ENCODE assay signal across 26 cellular contexts in the genomic region with DNA sequence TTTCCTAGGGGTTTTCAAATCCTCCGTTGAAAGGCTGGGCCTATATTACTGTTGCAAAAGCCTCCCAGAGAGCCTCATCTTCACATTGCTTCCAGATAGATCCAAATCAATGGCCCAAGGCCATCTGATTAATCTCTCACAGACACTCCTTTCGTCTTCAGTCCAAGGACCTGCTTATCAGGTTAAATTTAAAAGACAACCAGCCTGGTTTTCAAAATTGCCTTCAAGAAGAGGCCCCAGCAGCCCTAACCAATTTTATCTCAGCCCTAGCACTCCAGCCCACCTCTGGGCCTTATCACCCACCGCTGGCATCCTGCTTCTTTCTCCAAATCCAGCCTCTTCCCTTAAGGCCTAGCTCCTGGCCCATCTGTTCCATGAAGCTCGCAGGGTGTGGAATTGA. TPM values are rescaled to one million over a fixed set of nuclear protein-coding genes. Genes with fewer than 3 reads are reported as not detected.
DNase-seq lines count a peak whose midpoint lies in the region; ATAC-seq, FAIRE-seq and TF ChIP-seq lines count a peak whose summit lies in the region.
"Had no signal": no experiment of that assay in that cellular context is flagged by ENCODE, and none has a peak within 500 bp of the region (broad histone marks: within the 10 kb centered on the region; RNA-seq: fewer than 3 reads in every experiment).

No MANE protein-coding gene starts in this region.

- no peak for FAIRE-seq in GM12892 (lab: Jason Lieb, UNC)
- FAIRE-seq: H54, RCC 7860 had no signal

- H3K4me1 ChIP-seq in neural progenitor cell: no peaks in the 10 kb centered on the region

- no peak for ATAC-seq in activated T-cell treated with anti-CD3 and anti-CD28 coated beads, Interleukin-2, amount 50 U/mL, for 72 hours (replicated peaks in 1 of 2)
- ATAC-seq in activated T-cell treated with anti-CD3 and anti-CD28 coated beads, Interleukin-2, amount 50 U/mL, for 4 hours: no peak
- no peak for ATAC-seq in T-helper 17 cell
- no peak for ATAC-seq in HG02938 (IDR thresholded peaks at IDR 0.05; ENCODE audit: unreplicated experiment)
- ATAC-seq: left lung, sciatic nerve had no signal

- TF ChIP-seq CTCF in neural progenitor cell (IDR thresholded peaks at IDR 0.05): no peak

- TF ChIP-seq POLR2A in GM12892 (IDR thresholded peaks at IDR 0.05; ENCODE audit: low read depth, low read length): no peak

- H3K27ac ChIP-seq in neural progenitor cell: no peak overlapping the region
- H3K27ac ChIP-seq: epithelial cell of prostate, left lung, SK-N-MC had no signal

- H3K4me1 Mint-ChIP-seq in activated T-cell treated with anti-CD3 and anti-CD28 coated beads, Interleukin-2, amount 50 U/mL, for 72 hours (ENCODE audit: low read depth): peaks cover 85% of the 10 kb centered on the region
- peaks cover 75% of the 10 kb centered on the region for H3K4me1 Mint-ChIP-seq in activated T-cell treated with anti-CD3 and anti-CD28 coated beads, Interleukin-2, amount 50 U/mL, for 4 hours (ENCODE audit: low read depth)
- H3K4me1 Mint-ChIP-seq in T-helper 17 cell (peaks cover 39% of the 10 kb centered on the region), neural progenitor cell (peaks cover 3% of the 10 kb centered on the region)
- H3K4me1 Mint-ChIP-seq in activated naive CD8-positive, alpha-beta T cell treated with anti-CD3 and anti-CD28 coated beads for 36 hours: peaks cover 62% of the 10 kb centered on the region
- H3K4me1 Mint-ChIP-seq: nephron had no signal

- H3K79me2 ChIP-seq in neural progenitor cell (ENCODE audit: low read depth): no peaks in the 10 kb centered on the region

- no peak overlapping the region for H3K4me3 ChIP-seq in neural progenitor cell
- H3K4me3 ChIP-seq: left lung, MG63, SK-N-MC had no signal

- no peaks in the 10 kb centered on the region for H3K27me3 ChIP-seq in neural progenitor cell
- H3K27me3 ChIP-seq: left lung, MG63 had no signal

- no peak overlapping the region for H3K9ac ChIP-seq in neural progenitor cell

- H3K27me3 Mint-ChIP-seq in activated T-cell treated with anti-CD3 and anti-CD28 coated beads, Interleukin-2, amount 50 U/mL, for 72 hours (ENCODE audit: low read depth): no peaks in the 10 kb centered on the region
- H3K27me3 Mint-ChIP-seq in activated T-cell treated with anti-CD3 and anti-CD28 coated beads, Interleukin-2, amount 50 U/mL, for 4 hours (ENCODE audit: low read depth): no peaks in the 10 kb centered on the region
- H3K27me3 Mint-ChIP-seq in T-helper 17 cell (no peaks in the 10 kb centered on the region), neural progenitor cell (ENCODE audit: insufficient read depth, low read depth) (peaks cover 2% of the 10 kb centered on the region)
- no peaks in the 10 kb centered on the region for H3K27me3 Mint-ChIP-seq in activated naive CD8-positive, alpha-beta T cell treated with anti-CD3 and anti-CD28 coated beads for 36 hours
- H3K27me3 Mint-ChIP-seq: activated naive CD4-positive, alpha-beta T cell treated with anti-CD3 and anti-CD28 coated beads, Interleukin-2, amount 10 ng/mL, durations not matched to agents 7 days and 5 days had no signal

- H3F3A ChIP-seq in neural progenitor cell (ENCODE audit: low read depth): no peaks in the 10 kb centered on the region

- H4K20me1 ChIP-seq in neural progenitor cell (ENCODE audit: low read depth): no peaks in the 10 kb centered on the region

- H3K4me2 ChIP-seq in neural progenitor cell: no peak overlapping the region

- H3K36me3 ChIP-seq in neural progenitor cell: no peaks in the 10 kb centered on the region
- H3K36me3 ChIP-seq: left lung, MG63 had no signal

- peaks cover 3 to 9% of the 10 kb centered on the region in 2 donors for H3K9me3 Mint-ChIP-seq in activated T-cell treated with anti-CD3 and anti-CD28 coated beads, Interleukin-2, amount 50 U/mL, for 72 hours
- peaks cover 4% of the 10 kb centered on the region for H3K9me3 Mint-ChIP-seq in activated T-cell treated with anti-CD3 and anti-CD28 coated beads, Interleukin-2, amount 50 U/mL, for 4 hours
- peaks cover 16% of the 10 kb centered on the region for H3K9me3 Mint-ChIP-seq in activated naive CD8-positive, alpha-beta T cell treated with anti-CD3 and anti-CD28 coated beads for 36 hours
- H3K9me3 Mint-ChIP-seq in neural progenitor cell: no peaks in the 10 kb centered on the region
- H3K9me3 Mint-ChIP-seq: immature natural killer cell, nephron had no signal

- no peak overlapping the region for H2AFZ ChIP-seq in neural progenitor cell (replicated peaks)

- peak overlapping the region; percentile 17 to 35 for H3K4me3 Mint-ChIP-seq in activated T-cell treated with anti-CD3 and anti-CD28 coated beads, Interleukin-2, amount 50 U/mL, for 72 hours
- no peak overlapping the region for H3K4me3 Mint-ChIP-seq in activated T-cell treated with anti-CD3 and anti-CD28 coated beads, Interleukin-2, amount 50 U/mL, for 4 hours
- H3K4me3 Mint-ChIP-seq in T-helper 17 cell (no peak overlapping the region), neural progenitor cell (no peak overlapping the region)
- no peak overlapping the region for H3K4me3 Mint-ChIP-seq in activated naive CD8-positive, alpha-beta T cell treated with anti-CD3 and anti-CD28 coated beads for 36 hours
- H3K4me3 Mint-ChIP-seq: activated naive CD4-positive, alpha-beta T cell treated with anti-CD3 and anti-CD28 coated beads, Interleukin-2, amount 10 ng/mL, durations not matched to agents 7 days and 5 days; nephron had no signal

- peak overlapping the region; percentile 99 for H3K27ac Mint-ChIP-seq in activated T-cell treated with anti-CD3 and anti-CD28 coated beads, Interleukin-2, amount 50 U/mL, for 72 hours
- peak overlapping the region; percentile 89 for H3K27ac Mint-ChIP-seq in T-helper 17 cell
- H3K27ac Mint-ChIP-seq in activated naive CD8-positive, alpha-beta T cell treated with anti-CD3 and anti-CD28 coated beads for 36 hours: peak overlapping the region; percentile 99
- H3K27ac Mint-ChIP-seq in neural progenitor cell: peak overlapping the region; percentile 14
- H3K27ac Mint-ChIP-seq: activated naive CD4-positive, alpha-beta T cell treated with anti-CD3 and anti-CD28 coated beads, Interleukin-2, amount 10 ng/mL, durations not matched to agents 7 days and 5 days; nephron had no signal

- no peaks in the 10 kb centered on the region for H3K9me3 ChIP-seq in T-helper 17 cell (ENCODE audit: control insufficient read depth, low read length, poor library complexity, severe bottlenecking)
- no peaks in the 10 kb centered on the region for H3K9me3 ChIP-seq in neural progenitor cell (ENCODE audit: low read depth)
- H3K9me3 ChIP-seq: left lung, MG63 had no signal

- DNase-seq in activated T-cell treated with anti-CD3 and anti-CD28 coated beads, Interleukin-2, amount 50 U/mL, for 72 hours: no peak
- DNase-seq in activated T-cell treated with anti-CD3 and anti-CD28 coated beads, Interleukin-2, amount 50 U/mL, for 4 hours: no peak
- DNase-seq in T-helper 17 cell (no peak), neural progenitor cell (ENCODE audit: low spot score) (no peak), GM12892 (ENCODE audit: insufficient read length) (no peak), islet precursor cell (no peak)
- DNase-seq in activated naive CD8-positive, alpha-beta T cell treated with anti-CD3 and anti-CD28 coated beads for 36 hours: no peak
- DNase-seq: activated CD4-positive, CD25-positive, alpha-beta regulatory T cell treated with anti-CD3 and anti-CD28 coated beads, Interleukin-2, amount 50 U/mL, for 72 hours; activated CD8-positive, alpha-beta memory T cell treated with anti-CD3 and anti-CD28 coated beads, Interleukin-2, amount 50 U/mL, for 48 hours; activated naive CD4-positive, alpha-beta T cell treated with anti-CD3 and anti-CD28 coated beads, Interleukin-2, amount 10 ng/mL, durations not matched to agents 7 days and 5 days; cerebellar nuclear complex; foreskin fibroblast; immature natural killer cell; left lung; MG63; NCI-H1436; NCI-H2107; NCI-H510A treated with DMSO at 0.1 percent for 48 hours; T1000 had no signal

- peaks cover 8 to 12% of the 10 kb centered on the region in 2 donors for H3K36me3 Mint-ChIP-seq in activated T-cell treated with anti-CD3 and anti-CD28 coated beads, Interleukin-2, amount 50 U/mL, for 72 hours (ENCODE audit: insufficient read depth in 2 of 2)
- peaks cover 10% of the 10 kb centered on the region for H3K36me3 Mint-ChIP-seq in activated T-cell treated with anti-CD3 and anti-CD28 coated beads, Interleukin-2, amount 50 U/mL, for 4 hours (ENCODE audit: insufficient read depth)
- H3K36me3 Mint-ChIP-seq in T-helper 17 cell (ENCODE audit: low read depth): peaks cover 2% of the 10 kb centered on the region
- peaks cover 49% of the 10 kb centered on the region for H3K36me3 Mint-ChIP-seq in activated naive CD8-positive, alpha-beta T cell treated with anti-CD3 and anti-CD28 coated beads for 36 hours
- H3K36me3 Mint-ChIP-seq in neural progenitor cell: no peaks in the 10 kb centered on the region

RNA-seq across cellular contexts. Expression of a gene that starts 15.5 kb away (rescaled TPM):
- 100 to 1,000 TPM; 256 to 259 TPM for total RNA-seq in activated T-cell treated with anti-CD3 and anti-CD28 coated beads, Interleukin-2, amount 50 U/mL, for 72 hours
- 100 to 1,000 TPM; 424 to 518 (median 474) TPM for total RNA-seq in activated T-cell treated with anti-CD3 and anti-CD28 coated beads, Interleukin-2, amount 50 U/mL, for 4 hours
- total RNA-seq in T-helper 17 cell (100 to 1,000 TPM; 247 to 250 TPM), neural progenitor cell (ENCODE audit: low replicate concordance) (7.6 and 16.2 TPM in 2 replicates)
- total RNA-seq in activated naive CD8-positive, alpha-beta T cell treated with anti-CD3 and anti-CD28 coated beads for 36 hours: 100 to 1,000 TPM; 396 to 403 TPM
- polyA plus RNA-seq in GM12892 (2012; ENCODE audit: missing spikeins): 26.8 TPM

RNA-seq across cellular contexts. Expression of a gene that starts 35.8 kb away (rescaled TPM):
- 10 to 100 TPM; 30.4 to 38.1 TPM for total RNA-seq in activated T-cell treated with anti-CD3 and anti-CD28 coated beads, Interleukin-2, amount 50 U/mL, for 72 hours
- total RNA-seq in activated T-cell treated with anti-CD3 and anti-CD28 coated beads, Interleukin-2, amount 50 U/mL, for 4 hours: 100 to 1,000 TPM; 128 to 140 (median 139) TPM
- total RNA-seq in T-helper 17 cell (1 to 10 TPM; 2.8 to 3.8 TPM), neural progenitor cell (ENCODE audit: low replicate concordance) (11.5 and 31.7 TPM in 2 replicates)
- 10 to 100 TPM; 75.7 to 79.1 TPM for total RNA-seq in activated naive CD8-positive, alpha-beta T cell treated with anti-CD3 and anti-CD28 coated beads for 36 hours
- polyA plus RNA-seq in GM12892 (2012; ENCODE audit: missing spikeins): 15.2 TPM

RNA-seq across cellular contexts. Expression of a gene that starts 36.2 kb away (rescaled TPM):
- total RNA-seq in activated T-cell treated with anti-CD3 and anti-CD28 coated beads, Interleukin-2, amount 50 U/mL, for 72 hours: 10 to 100 TPM; 24.9 to 34.6 TPM
- total RNA-seq in activated T-cell treated with anti-CD3 and anti-CD28 coated beads, Interleukin-2, amount 50 U/mL, for 4 hours: 10 to 100 TPM; 13.1 to 16.6 (median 16.3) TPM
- total RNA-seq in T-helper 17 cell: 1 to 10 TPM; 3.6 to 3.9 TPM
- total RNA-seq in activated naive CD8-positive, alpha-beta T cell treated with anti-CD3 and anti-CD28 coated beads for 36 hours: 10 to 100 TPM; 19.8 to 22.3 TPM
- 29.4 and 31.4 TPM in 2 replicates for total RNA-seq in neural progenitor cell (ENCODE audit: low replicate concordance)
- 8.8 TPM for polyA plus RNA-seq in GM12892 (2012; ENCODE audit: missing spikeins)

Comparison
In these comparisons a context has a peak if more than half of its experiments do, and no peak if none do; other contexts are left out.
1. H3K4me3 Mint-ChIP-seq: peak in activated T-cell treated with anti-CD3 and anti-CD28 coated beads, Interleukin-2, amount 50 U/mL, for 72 hours (2 of 2); none in activated T-cell treated with anti-CD3 and anti-CD28 coated beads, Interleukin-2, amount 50 U/mL, for 4 hours (single experiment), T-helper 17 cell (single experiment), activated naive CD8-positive, alpha-beta T cell treated with anti-CD3 and anti-CD28 coated beads for 36 hours (single experiment) and neural progenitor cell (single experiment).
2. H3K27ac Mint-ChIP-seq: peak in every context shown above with its lines; median percentile 99 in activated T-cell treated with anti-CD3 and anti-CD28 coated beads, Interleukin-2, amount 50 U/mL, for 72 hours; 99 in activated naive CD8-positive, alpha-beta T cell treated with anti-CD3 and anti-CD28 coated beads for 36 hours; 89 in T-helper 17 cell; 14 in neural progenitor cell.
3. RNA of a gene that starts 15.5 kb away (total RNA-seq): 424 to 518 TPM in activated T-cell treated with anti-CD3 and anti-CD28 coated beads, Interleukin-2, amount 50 U/mL, for 4 hours, 396 to 403 TPM in activated naive CD8-positive, alpha-beta T cell treated with anti-CD3 and anti-CD28 coated beads for 36 hours, 256 to 259 TPM in activated T-cell treated with anti-CD3 and anti-CD28 coated beads, Interleukin-2, amount 50 U/mL, for 72 hours and 247 to 250 TPM in T-helper 17 cell; 7.6 to 16.2 TPM in neural progenitor cell; every median in the first group is over 10 times any median in the second.